Comparison of ENCODE assay signal across 7 cellular contexts in genomic region chr7:30321992-30322637, GRCh38. TPM values are rescaled to one million over a fixed set of nuclear protein-coding genes. Genes with fewer than 3 reads are reported as not detected.
DNase-seq lines count a peak whose midpoint lies in the region; ATAC-seq and TF ChIP-seq lines count a peak whose summit lies in the region.

No MANE protein-coding gene starts in this region.

- no peak overlapping the region for H2AFZ ChIP-seq in mesenchymal stem cell (ENCODE audit: low read depth, low read length)

- H2AK5ac ChIP-seq in mesenchymal stem cell (ENCODE audit: low read length, severe bottlenecking): no peak overlapping the region

- H2BK5ac ChIP-seq in mesenchymal stem cell (ENCODE audit: low read depth, low read length, poor library complexity, severe bottlenecking): no peak overlapping the region

- H3K9me3 Mint-ChIP-seq in activated naive CD4-positive, alpha-beta T cell treated with anti-CD3 and anti-CD28 coated beads, Interleukin-2, amount 50 U/mL, for 72 hours: peaks cover 0 to 10% of the 10 kb centered on the region in 2 donors

- peak overlapping the region in 1 of 2 experiments; percentile 68 for H3K4me3 ChIP-seq in mesenchymal stem cell (ENCODE audit: insufficient read depth in 1 of 2, low read depth in 1 of 2, low read length in 2 of 2)

- in situ Hi-C loops in GM13976 (cut with MboI; ENCODE audit: low sequenced_read_pairs, unreplicated experiment) (no loop called here), KBM-7 (cut with MboI; ENCODE audit: low pct_unique_long_range_greater_than_20kb, low sequenced_read_pairs) (no loop called here)

- no peaks in the 10 kb centered on the region for H3K36me3 ChIP-seq in mesenchymal stem cell (ENCODE audit: control insufficient read depth in 1 of 2, insufficient read depth in 2 of 2, low read depth in 1 of 2, low read length in 2 of 2)

- H3K23ac ChIP-seq in mesenchymal stem cell (ENCODE audit: low read length in 2 of 2): no peak overlapping the region

- H2BK120ac ChIP-seq in mesenchymal stem cell (ENCODE audit: low read depth, low read length): no peak overlapping the region

- peak; percentile 87 for ATAC-seq in GM21576 (IDR thresholded peaks at IDR 0.05; ENCODE audit: unreplicated experiment)
- ATAC-seq in activated naive CD4-positive, alpha-beta T cell treated with anti-CD3 and anti-CD28 coated beads, Interleukin-2, amount 50 U/mL, for 72 hours: peak; percentile 65 to 71

- H2BK12ac ChIP-seq in mesenchymal stem cell (ENCODE audit: low read length in 2 of 2): no peak overlapping the region

- H3K14ac ChIP-seq in mesenchymal stem cell (ENCODE audit: low read length in 2 of 2): no peak overlapping the region

- WGBS in mesenchymal stem cell: 89% methylated on average over 6 of the region's 6 CpGs

- H4K91ac ChIP-seq in mesenchymal stem cell (ENCODE audit: low read length): no peak overlapping the region

- H3K36me3 Mint-ChIP-seq in activated naive CD4-positive, alpha-beta T cell treated with anti-CD3 and anti-CD28 coated beads, Interleukin-2, amount 50 U/mL, for 72 hours: peaks cover 5 to 14% of the 10 kb centered on the region in 2 donors

- H3K4ac ChIP-seq in mesenchymal stem cell (ENCODE audit: low read depth in 1 of 2, low read length in 2 of 2): no peak overlapping the region

- peak overlapping the region; percentile 92 for H3K27ac Mint-ChIP-seq in activated naive CD4-positive, alpha-beta T cell treated with anti-CD3 and anti-CD28 coated beads, Interleukin-2, amount 50 U/mL, for 72 hours

- TF ChIP-seq CTCF in GM13976 (IDR thresholded peaks at IDR 0.05; ENCODE audit: borderline replicate concordance, control extremely low read depth, extremely low read depth, insufficient read depth, missing control alignments): no peak

- no peak overlapping the region for H4K8ac ChIP-seq in mesenchymal stem cell (ENCODE audit: low read length)

- no peaks in the 10 kb centered on the region for H3K4me1 ChIP-seq in mesenchymal stem cell (ENCODE audit: control insufficient read depth, insufficient read depth, low read depth, low read length)

- peak overlapping the region; percentile 84 for H3K9ac ChIP-seq in mesenchymal stem cell (ENCODE audit: low read length)

- no peaks in the 10 kb centered on the region for H3K9me3 ChIP-seq in mesenchymal stem cell (ENCODE audit: control insufficient read depth, low read length)

- H3K79me1 ChIP-seq in mesenchymal stem cell (replicated peaks; ENCODE audit: low read length, poor library complexity, severe bottlenecking): peaks cover 17% of the 10 kb centered on the region

- H2BK15ac ChIP-seq in mesenchymal stem cell (ENCODE audit: low read depth, poor library complexity, severe bottlenecking): no peak overlapping the region

- H3K27ac ChIP-seq in mesenchymal stem cell (ENCODE audit: low read length, poor library complexity, severe bottlenecking): no peak overlapping the region

- H3K27me3 ChIP-seq in mesenchymal stem cell (ENCODE audit: control insufficient read depth in 1 of 2, insufficient read depth in 1 of 2, low read length in 2 of 2): no peaks in the 10 kb centered on the region

- H3K4me2 ChIP-seq in mesenchymal stem cell (ENCODE audit: low read length, poor library complexity, severe bottlenecking): no peak overlapping the region

- DNase-seq in GM13976 (ENCODE audit: low spot score) (peak; percentile 24), KBM-7 (peak; percentile 47), mesenchymal stem cell (no peak), NCI-H526 treated with DMSO at 0.1 percent for 48 hours (lab: John Stamatoyannopoulos, UW) (no peak), T-helper 9 cell (no peak)
- no peak for DNase-seq in activated naive CD4-positive, alpha-beta T cell treated with anti-CD3 and anti-CD28 coated beads, Interleukin-2, amount 50 U/mL, for 72 hours (ENCODE audit: low spot score in 2 of 2)

- H3K18ac ChIP-seq in mesenchymal stem cell (ENCODE audit: low read depth in 1 of 2, low read length in 2 of 2): no peak overlapping the region

RNA-seq across cellular contexts. Expression of gene ZNRF2, which starts 37.7 kb away (rescaled TPM):
- 10 to 100 TPM in 1 of 2 donors, 1 to 10 TPM in 1; 8.4 to 12.6 TPM for total RNA-seq in activated naive CD4-positive, alpha-beta T cell treated with anti-CD3 and anti-CD28 coated beads, Interleukin-2, amount 50 U/mL, for 72 hours
- 1.4 TPM for polyA plus RNA-seq in mesenchymal stem cell (2013, experiment 1 of 2)
- polyA plus RNA-seq in mesenchymal stem cell (2013, experiment 2 of 2): 1.2 TPM

Comparison
In these comparisons a context has a peak if more than half of its experiments do, and no peak if none do; other contexts are left out.
1. DNase-seq: peak in GM13976 (single experiment) and KBM-7 (single experiment); none in activated naive CD4-positive, alpha-beta T cell treated with anti-CD3 and anti-CD28 coated beads, Interleukin-2, amount 50 U/mL, for 72 hours (0 of 2), mesenchymal stem cell (single experiment), NCI-H526 treated with DMSO at 0.1 percent for 48 hours (single experiment) and T-helper 9 cell (single experiment).